ENCODE assay signal across 12 cellular contexts in genomic region chr6:41177695-41178094, GRCh38. TPM values are rescaled to one million over a fixed set of nuclear protein-coding genes. Genes with fewer than 3 reads are reported as not detected.
"Had no signal": no experiment of that assay in that cellular context is flagged by ENCODE, and none has a peak within 500 bp of the region (broad histone marks: within the 10 kb centered on the region; RNA-seq: fewer than 3 reads in every experiment).

No MANE protein-coding gene starts in this region.

- ATAC-seq: GM23338, HCT116 had no signal

- H2AFZ ChIP-seq: GM23248 had no signal

- H3K4me3 ChIP-seq: GM23248, GM23338, HAP-1 had no signal

- FAIRE-seq: H1, H54 had no signal

- DNase-seq: GM23248, GOT3, H7, H9, HCEC 1CT, HFFc6 had no signal

- H3K27ac ChIP-seq: GM23248 had no signal

- H3K4me2 ChIP-seq: GM23338 had no signal

- H3K4me1 ChIP-seq: HAP-1 had no signal

- H3K9ac ChIP-seq: GM23248 had no signal

- H3K9me3 ChIP-seq: HAP-1 had no signal

- H3K36me3 ChIP-seq: HAP-1 had no signal

RNA-seq across cellular contexts. Expression of gene TREM2, which starts 14.8 kb away (rescaled TPM):
- total RNA-seq: GM23248, GM23338, H1, H4, H7, HFFc6 had no signal
- polyA plus RNA-seq: GM23248, GM23338 had no signal

RNA-seq across cellular contexts. Expression of gene TREML2, which starts 23.3 kb away (rescaled TPM):
- total RNA-seq: GM23248, H7, HFFc6 had no signal
- polyA plus RNA-seq: GM23248, GM23338 had no signal

RNA-seq across cellular contexts. Expression of gene TREML1, which starts 23.5 kb away (rescaled TPM):
- total RNA-seq: GM23248, GM23338, H1, H4, H7, H9, HFFc6 had no signal
- polyA plus RNA-seq: GM23248, GM23338 had no signal

RNA-seq across cellular contexts. Expression of gene TREML4, which starts 50.5 kb away (rescaled TPM):
- total RNA-seq: GM23248, GM23338, H1, H7, H9, HFFc6 had no signal
- polyA plus RNA-seq: GM23248, GM23338, H1 had no signal
